In genomic region chr12:71756054-71756675, GRCh38 we compare ENCODE assay signal across 8 cellular contexts. TPM values are rescaled to one million over a fixed set of nuclear protein-coding genes. Genes with fewer than 3 reads are reported as not detected.
DNase-seq lines count a peak whose midpoint lies in the region; ATAC-seq and TF ChIP-seq lines count a peak whose summit lies in the region.

No MANE protein-coding gene starts in this region.

- H3K4me3 Mint-ChIP-seq in activated T-cell treated with anti-CD3 and anti-CD28 coated beads, Interleukin-2, amount 50 U/mL, for 72 hours: peak overlapping the region; percentile 89 to 98
- H3K4me3 Mint-ChIP-seq in central memory CD8-positive, alpha-beta T cell: peak overlapping the region; percentile 87

- no peak overlapping the region for H3K14ac ChIP-seq in mesenchymal stem cell (ENCODE audit: low read length in 2 of 2)

- H3K9me3 Mint-ChIP-seq in activated T-cell treated with anti-CD3 and anti-CD28 coated beads, Interleukin-2, amount 50 U/mL, for 72 hours: peaks cover 2 to 7% of the 10 kb centered on the region in 2 donors
- no peaks in the 10 kb centered on the region for H3K9me3 Mint-ChIP-seq in central memory CD8-positive, alpha-beta T cell

- H3K9ac ChIP-seq in mesenchymal stem cell (ENCODE audit: low read length): peak overlapping the region; percentile 100

- TF ChIP-seq POLR2A in uterus (IDR thresholded peaks at IDR 0.05): no peak

- H3K27ac ChIP-seq in mesenchymal stem cell (ENCODE audit: low read length, poor library complexity, severe bottlenecking) (no peak overlapping the region), uterus (peak overlapping the region; percentile 95 to 97)

- no peak for TF ChIP-seq CTCF in uterus (IDR thresholded peaks at IDR 0.05)

- H3K4me1 ChIP-seq in mesenchymal stem cell (ENCODE audit: control insufficient read depth, insufficient read depth, low read depth, low read length): peaks cover 3% of the 10 kb centered on the region
- H3K4me1 ChIP-seq in uterus: no peaks in the 10 kb centered on the region

- peaks cover 25 to 47% of the 10 kb centered on the region in 2 donors for H3K36me3 Mint-ChIP-seq in activated T-cell treated with anti-CD3 and anti-CD28 coated beads, Interleukin-2, amount 50 U/mL, for 72 hours (ENCODE audit: insufficient read depth in 2 of 2)
- H3K36me3 Mint-ChIP-seq in central memory CD8-positive, alpha-beta T cell (ENCODE audit: insufficient read depth): peaks cover 24% of the 10 kb centered on the region

- no peaks in the 10 kb centered on the region for H3K79me1 ChIP-seq in mesenchymal stem cell (replicated peaks; ENCODE audit: low read length, poor library complexity, severe bottlenecking)

- peaks cover 31% of the 10 kb centered on the region for H3K9me3 ChIP-seq in mesenchymal stem cell (ENCODE audit: control insufficient read depth, low read length)
- H3K9me3 ChIP-seq in uterus: no peaks in the 10 kb centered on the region

- H3K27me3 ChIP-seq in mesenchymal stem cell (ENCODE audit: control insufficient read depth in 1 of 2, insufficient read depth in 1 of 2, low read length in 2 of 2): peaks cover 0 to 5% of the 10 kb centered on the region in 2 experiments
- no peaks in the 10 kb centered on the region for H3K27me3 ChIP-seq in uterus

- H2AFZ ChIP-seq in mesenchymal stem cell (ENCODE audit: low read depth, low read length): no peak overlapping the region

- H4K8ac ChIP-seq in mesenchymal stem cell (ENCODE audit: low read length): no peak overlapping the region

- no peak overlapping the region for H2BK5ac ChIP-seq in mesenchymal stem cell (ENCODE audit: low read depth, low read length, poor library complexity, severe bottlenecking)

- intact Hi-C loops in uterus (cut with DNase I; ENCODE audit: low total_unique reads) (loop anchor here (10.0 kb wide), 1 partner anchor 91 kb away; the partner anchor contains the start of genes THAP2 and ZFC3H1), left colon (cut with DNase I, micrococcal nuclease) (no loop called here)

- H3K4me1 Mint-ChIP-seq in activated T-cell treated with anti-CD3 and anti-CD28 coated beads, Interleukin-2, amount 50 U/mL, for 72 hours (ENCODE audit: low read depth): peaks cover 32% of the 10 kb centered on the region
- peaks cover 48% of the 10 kb centered on the region for H3K4me1 Mint-ChIP-seq in central memory CD8-positive, alpha-beta T cell

- H2BK15ac ChIP-seq in mesenchymal stem cell (ENCODE audit: low read depth, poor library complexity, severe bottlenecking): no peak overlapping the region

- no peak overlapping the region for H2BK120ac ChIP-seq in mesenchymal stem cell (ENCODE audit: low read depth, low read length)

- H3K18ac ChIP-seq in mesenchymal stem cell (ENCODE audit: low read depth in 1 of 2, low read length in 2 of 2): no peak overlapping the region

- no peak overlapping the region for H4K91ac ChIP-seq in mesenchymal stem cell (ENCODE audit: low read length)

- no peak for DNase-seq in activated T-cell treated with anti-CD3 and anti-CD28 coated beads, Interleukin-2, amount 50 U/mL, for 72 hours
- no peak for DNase-seq in activated T-cell treated with anti-CD3 and anti-CD28 coated beads, Interleukin-2, amount 50 U/mL, for 48 hours
- no peak for DNase-seq in central memory CD8-positive, alpha-beta T cell (ENCODE audit: low spot score in 2 of 2)
- DNase-seq in mesenchymal stem cell (no peak), uterus (no peak), left colon (no peak), cerebellar cortex (ENCODE audit: low spot score) (no peak), LoVo (ENCODE audit: low spot score) (no peak)

- H2AK5ac ChIP-seq in mesenchymal stem cell (ENCODE audit: low read length, severe bottlenecking): no peak overlapping the region

- peaks cover 5% of the 10 kb centered on the region for H3K27me3 Mint-ChIP-seq in activated T-cell treated with anti-CD3 and anti-CD28 coated beads, Interleukin-2, amount 50 U/mL, for 72 hours (ENCODE audit: low read depth)
- H3K27me3 Mint-ChIP-seq in central memory CD8-positive, alpha-beta T cell: peaks cover 18% of the 10 kb centered on the region

- ATAC-seq in activated T-cell treated with anti-CD3 and anti-CD28 coated beads, Interleukin-2, amount 50 U/mL, for 72 hours (replicated peaks in 1 of 2): no peak
- no peak for ATAC-seq in central memory CD8-positive, alpha-beta T cell (replicated peaks; ENCODE audit: extremely low read depth, poor library complexity, severe bottlenecking)
- ATAC-seq in left colon: no peak

- H3K23ac ChIP-seq in mesenchymal stem cell (ENCODE audit: low read length in 2 of 2): no peak overlapping the region

- H3K4me2 ChIP-seq in mesenchymal stem cell (ENCODE audit: low read length, poor library complexity, severe bottlenecking): peak overlapping the region; percentile 86

- no peak overlapping the region for H2BK12ac ChIP-seq in mesenchymal stem cell (ENCODE audit: low read length in 2 of 2)

- peak overlapping the region; percentile 98 for H3K27ac Mint-ChIP-seq in activated T-cell treated with anti-CD3 and anti-CD28 coated beads, Interleukin-2, amount 50 U/mL, for 72 hours
- H3K27ac Mint-ChIP-seq in central memory CD8-positive, alpha-beta T cell (ENCODE audit: low read depth): peak overlapping the region; percentile 98

- H3K4me3 ChIP-seq in mesenchymal stem cell (ENCODE audit: insufficient read depth in 1 of 2, low read depth in 1 of 2, low read length in 2 of 2) (peak overlapping the region in 1 of 2 experiments; percentile 99), uterus (peak overlapping the region; percentile 63 to 82)

- peaks cover 14 to 37% of the 10 kb centered on the region in 2 experiments for H3K36me3 ChIP-seq in mesenchymal stem cell (ENCODE audit: control insufficient read depth in 1 of 2, insufficient read depth in 2 of 2, low read depth in 1 of 2, low read length in 2 of 2)
- H3K36me3 ChIP-seq in uterus: no peaks in the 10 kb centered on the region

- H3K4ac ChIP-seq in mesenchymal stem cell (ENCODE audit: low read depth in 1 of 2, low read length in 2 of 2): no peak overlapping the region

- WGBS in mesenchymal stem cell: 100% methylated on average over 2 of the region's 5 CpGs

RNA-seq across cellular contexts. Expression of gene RAB21, which starts 1.5 kb away (rescaled TPM):
- 100 to 1,000 TPM in 1 of 2 donors, 10 to 100 TPM in 1; 97.0 to 102 TPM for total RNA-seq in activated T-cell treated with anti-CD3 and anti-CD28 coated beads, Interleukin-2, amount 50 U/mL, for 72 hours
- polyA plus RNA-seq in mesenchymal stem cell (2013, experiment 1 of 2): 42.6 TPM
- polyA plus RNA-seq in mesenchymal stem cell (2013, experiment 2 of 2): 41.2 TPM
- total RNA-seq in uterus: 10 to 100 TPM; 10.6 to 72.7 (median 24.5) TPM
- 10 to 100 TPM; 63.8 to 75.8 TPM for total RNA-seq in left colon
